ENCODE assay signal across 8 cellular contexts in the genomic region with DNA sequence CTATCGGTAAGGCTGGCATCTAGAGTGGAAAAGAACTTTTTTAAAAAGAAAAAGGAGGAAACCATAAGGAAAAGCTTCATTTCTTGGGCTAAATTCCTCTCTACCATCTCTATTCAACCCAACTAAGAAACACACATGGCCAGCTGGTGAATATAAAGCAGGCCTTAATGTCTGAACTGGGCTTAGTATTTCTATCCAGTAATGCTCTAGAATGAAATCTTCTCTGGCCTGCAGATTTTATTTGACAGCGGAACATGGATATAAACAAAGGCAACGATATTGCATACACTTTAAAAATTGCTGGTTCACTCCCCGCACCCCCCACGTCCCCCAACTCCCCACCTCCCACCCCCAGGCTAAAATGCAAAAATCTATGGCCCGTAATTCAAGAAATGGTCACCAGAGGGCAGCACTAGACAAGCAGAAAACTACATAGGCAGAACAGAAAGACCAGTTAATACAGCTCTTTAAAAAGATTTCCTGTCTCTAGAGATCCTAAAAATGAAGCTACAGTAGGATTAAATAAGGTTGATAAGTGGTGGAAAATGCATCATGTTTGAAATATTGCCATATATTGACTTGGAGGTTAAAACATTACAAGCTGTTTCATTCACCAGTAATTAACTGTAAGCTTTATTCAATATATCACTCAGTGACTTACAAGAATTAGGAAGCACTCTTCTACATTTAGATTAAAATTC.
A peak's percentile ranks its signal among the peaks of the same experiment; 100 is the strongest.
DNase-seq lines count a peak whose midpoint lies in the region; ATAC-seq, FAIRE-seq and TF ChIP-seq lines count a peak whose summit lies in the region.

No MANE protein-coding gene starts in this region.

- in situ Hi-C loops in ACHN (cut with HindIII; ENCODE audit: low pct_ligation_motif_present, low pct_unique_long_range_greater_than_20kb, low sequenced_read_pairs), result loop anchor here (25.0 kb wide), 1 partner anchor 249 kb away; no protein-coding TSS in a partner anchor
- in situ Hi-C loops in IMR-90 (cut with MboI; ENCODE audit: low sequenced_read_pairs), result no loop called here
- in situ Hi-C loops in astrocyte of the spinal cord (cut with HindIII; ENCODE audit: low sequenced_read_pairs), result no loop called here

- H3K9me1 ChIP-seq in IMR-90 (ENCODE audit: insufficient read depth, low read length), result no peaks in the 10 kb centered on the region

- dilution Hi-C loops in IMR-90 (cut with HindIII; ENCODE audit: low sequenced_read_pairs, unreplicated experiment), result loop anchor here (25.0 kb wide), 1 partner anchor 249 kb away; no protein-coding TSS in a partner anchor

- H3K27ac ChIP-seq in IMR-90 (ENCODE audit: insufficient read depth, low read length), result no peak overlapping the region

- no peak overlapping the region for H3K27ac Mint-ChIP-seq in immature natural killer cell

- H2AK5ac ChIP-seq in IMR-90 (ENCODE audit: low read depth, low read length), result no peak overlapping the region

- H3K4me3 ChIP-seq in IMR-90 (ENCODE audit: insufficient read depth, low read depth, low read length) (no peak overlapping the region), astrocyte of the spinal cord (ENCODE audit: low read depth, low read length) (no peak overlapping the region)

- TF ChIP-seq POLR2A in GM12891 (IDR thresholded peaks at IDR 0.05; ENCODE audit: low read depth, low read length) (no peak), IMR-90 (IDR thresholded peaks at IDR 0.05; ENCODE audit: low read depth, low read length) (no peak)

- 0% methylated on average over 1 of the region's 6 CpGs; no CpG with 5 or more reads in 1 of the 2 experiments for WGBS in IMR-90 (ENCODE audit: extremely low coverage in 2 of 2, insufficient read length in 1 of 2), 2 experiments

- H3K4me2 ChIP-seq in IMR-90 (ENCODE audit: low read depth, low read length), result no peak overlapping the region

- POLR2A ChIA-PET in IMR-90 (lab: Charles Lee; ENCODE audit: unreplicated experiment), result no interaction called here

- H4K8ac ChIP-seq in IMR-90 (ENCODE audit: low read depth in 2 of 2, low read length in 2 of 2), result no peak overlapping the region

- no peak overlapping the region for H4K5ac ChIP-seq in IMR-90 (ENCODE audit: low read depth, low read length)

- H3K9me3 ChIP-seq in IMR-90 (ENCODE audit: control insufficient read depth, insufficient read depth, low read length), result no peaks in the 10 kb centered on the region

- peaks cover 7% of the 10 kb centered on the region for H3K27me3 ChIP-seq in IMR-90 (ENCODE audit: control insufficient read depth, insufficient read depth, low read length)

- no peak overlapping the region; the same call in 1 of the 2 replicates for H3K56ac ChIP-seq in IMR-90 (ENCODE audit: extremely low read depth, insufficient read depth, low read length)

- H3K36me3 ChIP-seq in IMR-90 (ENCODE audit: control insufficient read depth, insufficient read depth, low read length), result no peaks in the 10 kb centered on the region

- BruUV-seq in IMR-90 (replicated peaks; lab: Mats Ljungman, UMichigan), result no TSS peak

- no peak overlapping the region for H3K18ac ChIP-seq in IMR-90 (ENCODE audit: low read depth, low read length)

- DNase-seq in ACHN (peak; percentile 51), GM12891 (ENCODE audit: insufficient read length, low spot score) (peak; percentile 19), IMR-90 (peak; percentile 48), SW480 (ENCODE audit: low spot score) (peak; percentile 32), astrocyte of the spinal cord (ENCODE audit: low read depth, low spot score) (peak; percentile 66), immature natural killer cell (peak; percentile 22 to 48 (median 46))
- DNase-seq in stimulated activated CD4-positive, alpha-beta T cell treated with anti-CD3 and anti-CD28 coated beads, Interleukin-2, amount 100 ng/mL, for 4 hours (ENCODE audit: low read depth), result peak; percentile 26

- H4K91ac ChIP-seq in IMR-90 (ENCODE audit: insufficient read depth, low read depth, low read length), result no peak overlapping the region

- H3K4me3 Mint-ChIP-seq in immature natural killer cell, result no peak overlapping the region

- no peak overlapping the region for H2BK20ac ChIP-seq in IMR-90 (ENCODE audit: low read depth, low read length)

- intact Hi-C loops in IMR-90 (cut with micrococcal nuclease), result loop anchor here (1.0 to 5.0 kb wide), 3 partner anchors 154 to 404 kb away; partner anchors contain the start of gene GALNT7

- ATAC-seq in IMR-90 (ENCODE audit: low read depth), result peak; percentile 63
- no peak for ATAC-seq in HG02642 (IDR thresholded peaks at IDR 0.05; ENCODE audit: poor library complexity, unreplicated experiment)

- H3K27me3 Mint-ChIP-seq in immature natural killer cell (ENCODE audit: low read depth in 3 of 3), result peaks cover 0 to 1% (median 1%) of the 10 kb centered on the region in 3 donors

- H3K79me1 ChIP-seq in IMR-90 (ENCODE audit: low read depth in 1 of 2, low read length in 2 of 2), result no peaks in the 10 kb centered on the region

- H3K23ac ChIP-seq in IMR-90 (ENCODE audit: low read depth, low read length), result no peak overlapping the region

- CTCF ChIA-PET in IMR-90 (lab: Yijun Ruan, JAX), result interaction anchor here (0.5 to 2.5 kb wide), 26 partner anchors 9 to 1133 kb away, joined by 3 to 26 read pairs (median 4); no protein-coding TSS in a partner anchor

- no peaks in the 10 kb centered on the region for H4K20me1 ChIP-seq in IMR-90 (ENCODE audit: insufficient read depth, low read length)

- H2BK120ac ChIP-seq in IMR-90 (ENCODE audit: low read depth, low read length), result no peak overlapping the region

- peak; percentile 74 for TF ChIP-seq RAD21 in IMR-90 (IDR thresholded peaks at IDR 0.05; ENCODE audit: low read length)

- H3K36me3 Mint-ChIP-seq in immature natural killer cell, result no peaks in the 10 kb centered on the region

- TF ChIP-seq CTCF in IMR-90 (conservative IDR thresholded peaks at IDR 0.05; ENCODE audit: low read depth, low read length) (peak; percentile 63), astrocyte of the spinal cord (IDR thresholded peaks at IDR 0.05; ENCODE audit: low read depth, low read length) (peak; percentile 62)

- H2BK5ac ChIP-seq in IMR-90 (ENCODE audit: low read depth, low read length, poor library complexity, severe bottlenecking), result no peak overlapping the region

- peak; percentile 68 for FAIRE-seq in GM12891 (lab: Jason Lieb, UNC)

- H3K4me1 Mint-ChIP-seq in immature natural killer cell, result no peaks in the 10 kb centered on the region

- no peak overlapping the region for H3K14ac ChIP-seq in IMR-90 (replicated peaks; ENCODE audit: low read depth, low read length)

- H2AK9ac ChIP-seq in IMR-90 (replicated peaks; ENCODE audit: low read depth, low read length, poor library complexity), result no peak overlapping the region

- no peak overlapping the region for H2AFZ ChIP-seq in IMR-90 (replicated peaks; ENCODE audit: low read length, poor library complexity)

- H3K9ac ChIP-seq in IMR-90 (ENCODE audit: low read depth, low read length), result no peak overlapping the region

- H3K4ac ChIP-seq in IMR-90 (ENCODE audit: low read depth, low read length), result no peak overlapping the region

- peaks cover 1% of the 10 kb centered on the region; the same call in 1 of the 2 replicates for H3K4me1 ChIP-seq in IMR-90 (ENCODE audit: control insufficient read depth, insufficient read depth, low read length)

- H2BK15ac ChIP-seq in IMR-90 (ENCODE audit: low read depth, low read length), result no peak overlapping the region

- no peaks in the 10 kb centered on the region for H3K9me3 Mint-ChIP-seq in immature natural killer cell

TF ChIP-seq in GM12891, 5 proteins besides CTCF, POLR2A, EP300 and RAD21:
- TF ChIP-seq POLR2AphosphoS5 (IDR thresholded peaks at IDR 0.05; ENCODE audit: low read depth, low read length) (no peak), POU2F2 (IDR thresholded peaks at IDR 0.05; ENCODE audit: low read depth, low read length) (no peak), TAF1 (IDR thresholded peaks at IDR 0.05; ENCODE audit: low read depth, low read length) (no peak), SPI1 (IDR thresholded peaks at IDR 0.05; ENCODE audit: low read depth, low read length) (no peak), PAX5 (IDR thresholded peaks at IDR 0.05; ENCODE audit: insufficient read depth, low read length, severe bottlenecking) (no peak)

TF ChIP-seq in IMR-90, 13 proteins besides CTCF, POLR2A, EP300 and RAD21:
- TF ChIP-seq CEBPB (IDR thresholded peaks at IDR 0.05; ENCODE audit: low read depth, low read length), result no peak
- no peak for TF ChIP-seq MAFK (IDR thresholded peaks at IDR 0.05; ENCODE audit: low read depth, low read length)
- no peak for TF ChIP-seq MAZ (IDR thresholded peaks at IDR 0.05; ENCODE audit: borderline replicate concordance, low read depth, low read length)
- TF ChIP-seq SMC3 (IDR thresholded peaks at IDR 0.05; ENCODE audit: low read depth, low read length), result peak; percentile 69
- no peak for TF ChIP-seq RCOR1 (IDR thresholded peaks at IDR 0.05; ENCODE audit: insufficient replicate concordance, low read length)
- TF ChIP-seq ELK1 (IDR thresholded peaks at IDR 0.05; ENCODE audit: borderline replicate concordance, low read depth, low read length), result no peak
- TF ChIP-seq NFE2L2 (IDR thresholded peaks at IDR 0.05; ENCODE audit: low read depth, low read length), result no peak
